In the genomic region with DNA sequence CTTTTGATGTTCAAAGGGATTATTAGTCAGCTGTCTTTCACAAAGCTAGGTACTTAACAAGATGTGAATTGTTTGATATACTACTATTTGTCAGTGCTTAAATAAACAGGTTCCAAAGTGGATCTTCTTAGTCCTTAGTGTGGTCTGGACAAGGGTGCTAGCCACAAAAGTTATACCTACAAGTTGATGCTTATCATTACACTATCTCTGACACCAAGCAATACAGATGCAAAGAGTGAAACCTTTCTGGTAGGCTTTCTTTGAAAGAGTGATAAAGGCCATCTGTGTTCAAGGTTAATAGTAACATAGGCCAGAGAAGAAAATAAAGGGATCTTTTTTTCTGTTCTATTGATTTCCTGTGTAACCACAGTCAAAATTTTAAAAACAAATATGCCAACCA, we compare ENCODE assay signal across 26 cellular contexts. TPM values are rescaled to one million over a fixed set of nuclear protein-coding genes. Genes with fewer than 3 reads are reported as not detected.
A peak's percentile ranks its signal among the peaks of the same experiment; 100 is the strongest.
DNase-seq lines count a peak whose midpoint lies in the region; ATAC-seq, FAIRE-seq and TF ChIP-seq lines count a peak whose summit lies in the region.
"Had no signal": no experiment of that assay in that cellular context is flagged by ENCODE, and none has a peak within 500 bp of the region (broad histone marks: within the 10 kb centered on the region; RNA-seq: fewer than 3 reads in every experiment).

No MANE protein-coding gene starts in this region.

- H3K4ac ChIP-seq in mesendoderm (ENCODE audit: low read depth, low read length): no peak overlapping the region

- no peak overlapping the region for H2AK5ac ChIP-seq in mesendoderm (ENCODE audit: low read length)

- no peak overlapping the region for H4K8ac ChIP-seq in mesendoderm (ENCODE audit: low read depth, low read length)

- no peak overlapping the region for H2BK120ac ChIP-seq in mesendoderm (ENCODE audit: low read depth, low read length)

- H3K36me3 Mint-ChIP-seq in activated CD4-positive, alpha-beta T cell treated with anti-CD3 and anti-CD28 coated beads for 36 hours (ENCODE audit: low read depth): no peaks in the 10 kb centered on the region
- peaks cover 4% of the 10 kb centered on the region for H3K36me3 Mint-ChIP-seq in activated CD8-positive, alpha-beta T cell treated with anti-CD3 and anti-CD28 coated beads, Interleukin-2, amount 10 ng/mL, durations not matched to agents 7 days and 5 days (ENCODE audit: low read depth)

- peaks cover 23% of the 10 kb centered on the region for H3K4me1 Mint-ChIP-seq in activated CD4-positive, alpha-beta T cell treated with anti-CD3 and anti-CD28 coated beads for 36 hours
- peaks cover 33% of the 10 kb centered on the region for H3K4me1 Mint-ChIP-seq in activated CD8-positive, alpha-beta T cell treated with anti-CD3 and anti-CD28 coated beads, Interleukin-2, amount 10 ng/mL, durations not matched to agents 7 days and 5 days (ENCODE audit: low read depth)

- H3K9ac ChIP-seq in mesendoderm (ENCODE audit: low read length): no peak overlapping the region
- H3K9ac ChIP-seq: parathyroid adenoma had no signal

- no peaks in the 10 kb centered on the region for H3K9me3 Mint-ChIP-seq in activated CD4-positive, alpha-beta T cell treated with anti-CD3 and anti-CD28 coated beads for 36 hours (ENCODE audit: low read depth)
- no peaks in the 10 kb centered on the region for H3K9me3 Mint-ChIP-seq in activated CD8-positive, alpha-beta T cell treated with anti-CD3 and anti-CD28 coated beads, Interleukin-2, amount 10 ng/mL, durations not matched to agents 7 days and 5 days (ENCODE audit: insufficient read depth)
- H3K9me3 Mint-ChIP-seq: dendritic cell treated with granulocyte-macrophage colony-stimulating factor and Interleukin-4, amounts not matched to agents 40 ng/mL and 50 ng/mL, for 4 days had no signal

- intact Hi-C loops in activated CD4-positive, alpha-beta T cell treated with anti-CD3 and anti-CD28 coated beads for 36 hours (cut with DNase I, micrococcal nuclease): no loop called here

- POLR2A ChIA-PET in activated CD4-positive, alpha-beta T cell treated with anti-CD3 and anti-CD28 coated beads for 36 hours (lab: Charles Lee): no interaction called here
- POLR2A ChIA-PET in activated CD8-positive, alpha-beta T cell treated with anti-CD3 and anti-CD28 coated beads, Interleukin-2, amount 10 ng/mL, durations not matched to agents 7 days and 5 days (lab: Charles Lee): interaction anchor here (2.0 kb wide), 1 partner anchor 11 kb away, joined by 8 read pairs; no protein-coding TSS in a partner anchor
- POLR2A ChIA-PET in HEK293T (lab: Yijun Ruan, JAX): no interaction called here

- no peaks in the 10 kb centered on the region for H3K36me3 ChIP-seq in mesendoderm (ENCODE audit: control insufficient read depth, insufficient read depth, low read length)
- H3K36me3 ChIP-seq: left ventricle myocardium inferior had no signal

- H2BK15ac ChIP-seq in mesendoderm (replicated peaks; ENCODE audit: low read depth): no peak overlapping the region

- H2BK5ac ChIP-seq in mesendoderm (ENCODE audit: low read length): no peak overlapping the region

- no peak overlapping the region for H3K56ac ChIP-seq in mesendoderm (ENCODE audit: low read length)

- H3K27ac ChIP-seq in mesendoderm (ENCODE audit: low read depth, low read length): no peak overlapping the region
- H3K27ac ChIP-seq: left ventricle myocardium inferior, parathyroid adenoma, testis had no signal

- no peak overlapping the region for H3K27ac Mint-ChIP-seq in activated CD4-positive, alpha-beta T cell treated with anti-CD3 and anti-CD28 coated beads for 36 hours
- H3K27ac Mint-ChIP-seq in activated CD8-positive, alpha-beta T cell treated with anti-CD3 and anti-CD28 coated beads, Interleukin-2, amount 10 ng/mL, durations not matched to agents 7 days and 5 days: no peak overlapping the region
- H3K27ac Mint-ChIP-seq: dendritic cell treated with granulocyte-macrophage colony-stimulating factor and Interleukin-4, amounts not matched to agents 40 ng/mL and 50 ng/mL, for 4 days had no signal

- no peak overlapping the region for H3K4me3 Mint-ChIP-seq in activated CD4-positive, alpha-beta T cell treated with anti-CD3 and anti-CD28 coated beads for 36 hours
- H3K4me3 Mint-ChIP-seq in activated CD8-positive, alpha-beta T cell treated with anti-CD3 and anti-CD28 coated beads, Interleukin-2, amount 10 ng/mL, durations not matched to agents 7 days and 5 days: no peak overlapping the region
- H3K4me3 Mint-ChIP-seq: dendritic cell treated with granulocyte-macrophage colony-stimulating factor and Interleukin-4, amounts not matched to agents 40 ng/mL and 50 ng/mL, for 4 days had no signal

- no peak overlapping the region for H3K18ac ChIP-seq in mesendoderm (ENCODE audit: low read length)

- H3K79me1 ChIP-seq in mesendoderm (ENCODE audit: low read length): no peaks in the 10 kb centered on the region

- CTCF ChIA-PET in activated CD4-positive, alpha-beta T cell treated with anti-CD3 and anti-CD28 coated beads for 36 hours (lab: Charles Lee): no interaction called here
- CTCF ChIA-PET in activated CD8-positive, alpha-beta T cell treated with anti-CD3 and anti-CD28 coated beads, Interleukin-2, amount 10 ng/mL, durations not matched to agents 7 days and 5 days (lab: Charles Lee): interaction anchor here (1.0 to 1.7 kb wide), 2 partner anchors 17 to 22 kb away, joined by 3 to 4 read pairs; no protein-coding TSS in a partner anchor
- CTCF ChIA-PET in HEK293T (lab: Yijun Ruan, JAX): no interaction called here

- no peak overlapping the region for H3K4me3 ChIP-seq in mesendoderm (ENCODE audit: low read length)
- H3K4me3 ChIP-seq: left ventricle myocardium inferior, skin epidermis, testis had no signal

- H3K4me1 ChIP-seq in mesendoderm (ENCODE audit: control insufficient read depth, low read depth, low read length): no peaks in the 10 kb centered on the region
- H3K4me1 ChIP-seq: left ventricle myocardium inferior, parathyroid adenoma, testis had no signal

- FAIRE-seq in D721Med (lab: Jason Lieb, UNC) (peak; percentile 38), urothelium cell line (lab: Jason Lieb, UNC) (no peak), frontal cortex (lab: Jason Lieb, UNC) (no peak)
- FAIRE-seq: A204.1, keratinocyte had no signal

- ATAC-seq in activated CD4-positive, alpha-beta T cell treated with anti-CD3 and anti-CD28 coated beads for 36 hours: peak; percentile 9
- peak; percentile 85 for ATAC-seq in activated CD8-positive, alpha-beta T cell treated with anti-CD3 and anti-CD28 coated beads, Interleukin-2, amount 10 ng/mL, durations not matched to agents 7 days and 5 days
- ATAC-seq: esophagus mucosa, Right ventricle myocardium inferior, SK-N-SH treated with all-trans-retinoic acid at 6 μM for 48 hours had no signal

- no peaks in the 10 kb centered on the region for H3K27me3 Mint-ChIP-seq in activated CD4-positive, alpha-beta T cell treated with anti-CD3 and anti-CD28 coated beads for 36 hours
- H3K27me3 Mint-ChIP-seq in activated CD8-positive, alpha-beta T cell treated with anti-CD3 and anti-CD28 coated beads, Interleukin-2, amount 10 ng/mL, durations not matched to agents 7 days and 5 days (ENCODE audit: low read depth): no peaks in the 10 kb centered on the region
- H3K27me3 Mint-ChIP-seq: dendritic cell treated with granulocyte-macrophage colony-stimulating factor and Interleukin-4, amounts not matched to agents 40 ng/mL and 50 ng/mL, for 4 days had no signal

- no peak for TF ChIP-seq CTCF in D721Med (IDR thresholded peaks at IDR 0.05; ENCODE audit: insufficient read depth, missing control alignments)

- H3K23ac ChIP-seq in mesendoderm (ENCODE audit: low read length): no peak overlapping the region

- no peak overlapping the region for H4K5ac ChIP-seq in mesendoderm (ENCODE audit: low read length)

- no peak for DNase-seq in activated CD4-positive, alpha-beta T cell treated with anti-CD3 and anti-CD28 coated beads for 36 hours
- no peak for DNase-seq in activated CD4-positive, alpha-beta T cell treated with anti-CD3 and anti-CD28 coated beads for 48 hours
- DNase-seq in D721Med (ENCODE audit: insufficient read length, low spot score) (no peak), mesendoderm (peak; percentile 25), HEK293T (ENCODE audit: extremely low spot score) (no peak), urothelium cell line (ENCODE audit: low spot score) (no peak), frontal cortex (ENCODE audit: low spot score in 2 of 2) (no peak)
- DNase-seq in activated CD8-positive, alpha-beta T cell treated with anti-CD3 and anti-CD28 coated beads, Interleukin-2, amount 10 ng/mL, durations not matched to agents 7 days and 5 days: peak; percentile 37
- DNase-seq: Calu3; KBM-7; left ventricle myocardium inferior; mesenchymal stem cell; NCI-H1105; NCI-H187 treated with DMSO at 0.1 percent for 48 hours; NCI-H69; retina; stimulated activated naive CD4-positive, alpha-beta T cell; testis had no signal

- H3K4me2 ChIP-seq in mesendoderm (ENCODE audit: low read length): no peak overlapping the region

- no peaks in the 10 kb centered on the region for H3K79me2 ChIP-seq in mesendoderm (ENCODE audit: control insufficient read depth, insufficient read depth, low read length)
- H3K79me2 ChIP-seq: parathyroid adenoma had no signal

- no peaks in the 10 kb centered on the region for H3K27me3 ChIP-seq in mesendoderm (ENCODE audit: insufficient read depth, low read length, poor library complexity)
- H3K27me3 ChIP-seq: testis had no signal

TF ChIP-seq in HEK293T, 16 proteins besides CTCF, POLR2A, EP300 and RAD21 (continues in another document):
- no peak for TF ChIP-seq L3MBTL2 (conservative IDR thresholded peaks at IDR 0.05)
- TF ChIP-seq FOXK2 (IDR thresholded peaks at IDR 0.05): no peak
- TF ChIP-seq BHLHE40 (IDR thresholded peaks at IDR 0.05; ENCODE audit: borderline replicate concordance): no peak
- TF ChIP-seq ARNT (IDR thresholded peaks at IDR 0.05): no peak
- TF ChIP-seq FOXM1 (IDR thresholded peaks at IDR 0.05; ENCODE audit: borderline replicate concordance): no peak
- TF ChIP-seq CTBP1 (IDR thresholded peaks at IDR 0.05; ENCODE audit: borderline replicate concordance): no peak
- TF ChIP-seq, protein P1, sequence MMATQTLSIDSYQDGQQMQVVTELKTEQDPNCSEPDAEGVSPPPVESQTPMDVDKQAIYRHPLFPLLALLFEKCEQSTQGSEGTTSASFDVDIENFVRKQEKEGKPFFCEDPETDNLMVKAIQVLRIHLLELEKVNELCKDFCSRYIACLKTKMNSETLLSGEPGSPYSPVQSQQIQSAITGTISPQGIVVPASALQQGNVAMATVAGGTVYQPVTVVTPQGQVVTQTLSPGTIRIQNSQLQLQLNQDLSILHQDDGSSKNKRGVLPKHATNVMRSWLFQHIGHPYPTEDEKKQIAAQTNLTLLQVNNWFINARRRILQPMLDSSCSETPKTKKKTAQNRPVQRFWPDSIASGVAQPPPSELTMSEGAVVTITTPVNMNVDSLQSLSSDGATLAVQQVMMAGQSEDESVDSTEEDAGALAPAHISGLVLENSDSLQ (IDR thresholded peaks at IDR 0.05): no peak
- no peak for TF ChIP-seq LEF1 (IDR thresholded peaks at IDR 0.05; ENCODE audit: borderline replicate concordance)
- TF ChIP-seq ZNF384 (IDR thresholded peaks at IDR 0.05): no peak

RNA-seq across cellular contexts. Expression of a gene that starts 12.2 kb away (rescaled TPM):
- 100 to 1,000 TPM; 171 to 180 TPM for total RNA-seq in activated CD4-positive, alpha-beta T cell treated with anti-CD3 and anti-CD28 coated beads for 36 hours
- total RNA-seq in activated CD8-positive, alpha-beta T cell treated with anti-CD3 and anti-CD28 coated beads, Interleukin-2, amount 10 ng/mL, durations not matched to agents 7 days and 5 days: 10 to 100 TPM; 61.7 to 72.3 TPM
- 77.2 TPM for polyA plus RNA-seq in mesendoderm (2013, experiment 1 of 2)
- polyA plus RNA-seq in mesendoderm (2013, experiment 2 of 2): 77.5 TPM
- 77.0 TPM for total RNA-seq in frontal cortex

Comparison
In these comparisons a context has a peak if more than half of its experiments do, and no peak if none do; other contexts are left out.
1. DNase-seq: peak in activated CD8-positive, alpha-beta T cell treated with anti-CD3 and anti-CD28 coated beads, Interleukin-2, amount 10 ng/mL, durations not matched to agents 7 days and 5 days (single experiment) and mesendoderm (single experiment); none in activated CD4-positive, alpha-beta T cell treated with anti-CD3 and anti-CD28 coated beads for 36 hours (single experiment), activated CD4-positive, alpha-beta T cell treated with anti-CD3 and anti-CD28 coated beads for 48 hours (single experiment), D721Med (single experiment), HEK293T (single experiment), urothelium cell line (single experiment) and frontal cortex (0 of 2).